9 cellular contexts compared by ENCODE assay signal in the genomic region with DNA sequence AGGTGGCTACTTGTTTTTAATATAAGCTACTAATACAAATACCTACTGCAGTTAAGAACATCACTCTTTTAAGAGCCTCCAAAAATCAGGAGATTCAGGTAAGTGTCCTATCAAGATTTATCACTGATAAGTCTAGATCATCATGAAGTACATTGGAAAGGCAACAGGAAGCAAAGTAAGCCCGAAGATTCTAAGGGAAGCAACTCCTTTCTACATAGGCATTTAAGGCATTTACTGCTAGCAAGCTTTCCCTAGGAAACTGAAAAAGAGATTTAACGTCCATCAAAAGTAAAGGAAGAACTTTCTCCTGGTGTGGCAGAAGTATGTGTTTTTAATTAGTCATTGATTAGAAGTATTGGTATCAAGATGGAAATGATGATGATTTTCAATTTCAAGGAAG. TPM values are rescaled to one million over a fixed set of nuclear protein-coding genes. Genes with fewer than 3 reads are reported as not detected.
DNase-seq lines count a peak whose midpoint lies in the region; ATAC-seq and TF ChIP-seq lines count a peak whose summit lies in the region.
"Had no signal": no experiment of that assay in that cellular context is flagged by ENCODE, and none has a peak within 500 bp of the region (broad histone marks: within the 10 kb centered on the region; RNA-seq: fewer than 3 reads in every experiment).

No MANE protein-coding gene starts in this region.

- peak overlapping the region; percentile 89; the same call in 1 of the 2 replicates for H3K9ac ChIP-seq in SK-N-SH

- H3K4me3 Mint-ChIP-seq in effector memory CD8-positive, alpha-beta T cell: peak overlapping the region; percentile 97 to 100

- BruUV-seq in Panc1 (replicated peaks; lab: Mats Ljungman, UMichigan): no TSS peak

- H3K27me3 Mint-ChIP-seq in effector memory CD8-positive, alpha-beta T cell: no peaks in the 10 kb centered on the region

- peaks cover 90% of the 10 kb centered on the region for H3K36me3 Mint-ChIP-seq in effector memory CD8-positive, alpha-beta T cell (ENCODE audit: insufficient read depth)

- H3F3A ChIP-seq in SK-N-SH (replicated peaks; ENCODE audit: insufficient read depth): peaks cover 37% of the 10 kb centered on the region

- TF ChIP-seq RAD21 in SK-N-SH (IDR thresholded peaks at IDR 0.05; ENCODE audit: low read length): no peak

- H3K4me2 ChIP-seq in SK-N-SH: peak overlapping the region; percentile 90

- POLR2A ChIA-PET in SK-N-SH (lab: Yijun Ruan, JAX): no interaction called here
- POLR2A ChIA-PET in Panc1 (lab: Charles Lee): interaction anchor here (0.7 kb wide), 1 partner anchor 169 kb away, joined by 3 read pairs; no protein-coding TSS in a partner anchor

- ATAC-seq in SK-N-SH treated with all-trans-retinoic acid at 6 μM for 48 hours (no peak), Panc1 (no peak), HG03196 (IDR thresholded peaks at IDR 0.05; ENCODE audit: unreplicated experiment) (no peak)
- ATAC-seq in effector memory CD8-positive, alpha-beta T cell (replicated peaks): no peak

- H2AFZ ChIP-seq in SK-N-SH (ENCODE audit: low read depth): 0 out of 2 replicates have a peak overlapping the region, but pooled peaks have one; percentile 32

- in situ Hi-C loops in Panc1 (cut with HindIII; ENCODE audit: low pct_unique_long_range_greater_than_20kb, low sequenced_read_pairs): no loop called here

- TF ChIP-seq EP300 in SK-N-SH (IDR thresholded peaks at IDR 0.05; ENCODE audit: borderline replicate concordance in 1 of 2, low read depth in 1 of 2, low read length in 1 of 2): no peak

- H4K20me1 ChIP-seq in SK-N-SH (ENCODE audit: insufficient read depth): peaks cover 20% of the 10 kb centered on the region; the same call in 1 of the 2 replicates

- H3K79me2 ChIP-seq in SK-N-SH (ENCODE audit: insufficient read depth): peaks cover 86% of the 10 kb centered on the region

- H3K9me3 ChIP-seq in SK-N-SH (no peaks in the 10 kb centered on the region), Panc1 (ENCODE audit: control insufficient read depth, insufficient read depth, low read depth, low read length) (no peaks in the 10 kb centered on the region), spleen (no peaks in the 10 kb centered on the region)

- H3K27me3 ChIP-seq in SK-N-SH (ENCODE audit: insufficient read depth): no peaks in the 10 kb centered on the region
- no peaks in the 10 kb centered on the region for H3K27me3 ChIP-seq in Panc1 (ENCODE audit: control insufficient read depth, insufficient read depth, low read length)
- H3K27me3 ChIP-seq in spleen (replicated peaks in 1 of 7): no peaks in the 10 kb centered on the region

- H3K4me1 ChIP-seq in SK-N-SH (ENCODE audit: control insufficient read depth in 1 of 2, insufficient read depth in 2 of 2, low read depth in 1 of 2, low read length in 1 of 2): peaks cover 5 to 26% of the 10 kb centered on the region in 2 experiments; a peak in 3 of 4 replicates
- peaks cover 42% of the 10 kb centered on the region for H3K4me1 ChIP-seq in Panc1 (ENCODE audit: control insufficient read depth, insufficient read depth, low read length)
- H3K4me1 ChIP-seq in spleen: peaks cover 11 to 70% (median 50%) of the 10 kb centered on the region in 6 donors

- peak overlapping the region; percentile 14 to 47; a peak in 2 of 4 replicates for H3K4me3 ChIP-seq in SK-N-SH (ENCODE audit: low read depth in 2 of 2, low read length in 1 of 2)
- H3K4me3 ChIP-seq in Panc1 (ENCODE audit: low read depth in 2 of 2, low read length in 2 of 2): peak overlapping the region; percentile 38 to 96; a peak in 3 of 4 replicates
- H3K4me3 ChIP-seq in spleen: peak overlapping the region; percentile 58 to 93 (median 82)

- H3K4me1 Mint-ChIP-seq in effector memory CD8-positive, alpha-beta T cell (ENCODE audit: low read depth in 2 of 2): peaks cover 31 to 48% of the 10 kb centered on the region in 2 donors

- CTCF ChIA-PET in SK-N-SH (lab: Yijun Ruan, JAX): no interaction called here
- CTCF ChIA-PET in Panc1 (lab: Charles Lee): no interaction called here

- no peaks in the 10 kb centered on the region for H3K9me2 ChIP-seq in SK-N-SH

- no peak for DNase-seq in SK-N-SH
- DNase-seq in Panc1 (ENCODE audit: low read depth, low spot score): no peak
- DNase-seq in effector memory CD8-positive, alpha-beta T cell: no peak
- DNase-seq in spleen: no peak
- no peak for DNase-seq in foreskin melanocyte
- no peak for DNase-seq in HK-2 (ENCODE audit: unreplicated experiment)
- DNase-seq: NCI-H526 had no signal

- H3K27ac ChIP-seq in SK-N-SH (ENCODE audit: low read depth in 2 of 2, low read length in 1 of 2) (peak overlapping the region in 1 of 2 experiments; percentile 83; a peak in 3 of 4 replicates), Panc1 (ENCODE audit: low read length) (peak overlapping the region; percentile 89), spleen (peak overlapping the region; percentile 32 to 100 (median 99))

- intact Hi-C loops in Panc1 (cut with micrococcal nuclease; ENCODE audit: unreplicated experiment) (no loop called here), spleen (cut with DNase I; ENCODE audit: low total_unique reads) (loop anchor here (10.0 kb wide), 1 partner anchor 107 kb away; no protein-coding TSS in a partner anchor)

- H3K36me3 ChIP-seq in SK-N-SH (replicated peaks in 1 of 2; ENCODE audit: control insufficient read depth in 1 of 2, insufficient read depth in 2 of 2, low read length in 1 of 2): peaks cover 2 to 13% of the 10 kb centered on the region in 2 experiments
- H3K36me3 ChIP-seq in Panc1 (ENCODE audit: control insufficient read depth, insufficient read depth, low read length): peaks cover 6% of the 10 kb centered on the region; the same call in 1 of the 2 replicates
- H3K36me3 ChIP-seq in spleen: peaks cover 0 to 24% (median 4%) of the 10 kb centered on the region in 6 donors

- TF ChIP-seq POLR2A in spleen (IDR thresholded peaks at IDR 0.05): no peak

- TF ChIP-seq CTCF in SK-N-SH (IDR thresholded peaks at IDR 0.05) (no peak), Panc1 (IDR thresholded peaks at IDR 0.05) (no peak), spleen (IDR thresholded peaks at IDR 0.05 in 8 of 11, conservative IDR thresholded peaks at IDR 0.05 in 3 of 11) (no peak)

- H3K9me3 Mint-ChIP-seq in effector memory CD8-positive, alpha-beta T cell: no peaks in the 10 kb centered on the region

- WGBS in SK-N-SH (ENCODE audit: low lambda C conversion rate): 55% methylated on average over 2 of the region's 2 CpGs
- WGBS in spleen, 5 donors: 29 to 36% (median 33%) methylated on average over 2 of the region's 2 CpGs

- H3K27ac Mint-ChIP-seq in effector memory CD8-positive, alpha-beta T cell: peak overlapping the region; percentile 35 to 100

TF ChIP-seq in SK-N-SH, 30 proteins besides CTCF, POLR2A, EP300 and RAD21:
- TF ChIP-seq TEAD4 (IDR thresholded peaks at IDR 0.05; ENCODE audit: borderline replicate concordance, insufficient read depth): no peak
- TF ChIP-seq GABPA (IDR thresholded peaks at IDR 0.05; ENCODE audit: low read depth): no peak
- TF ChIP-seq NFIC (IDR thresholded peaks at IDR 0.05; ENCODE audit: borderline replicate concordance): no peak
- TF ChIP-seq SMC3 (IDR thresholded peaks at IDR 0.05; ENCODE audit: low read depth, low read length): no peak

TF ChIP-seq in SK-N-SH treated with all-trans-retinoic acid at 6 μM for 48 hours, 23 proteins besides CTCF, POLR2A, EP300 and RAD21 (continues in another document):
- TF ChIP-seq, protein P1, sequence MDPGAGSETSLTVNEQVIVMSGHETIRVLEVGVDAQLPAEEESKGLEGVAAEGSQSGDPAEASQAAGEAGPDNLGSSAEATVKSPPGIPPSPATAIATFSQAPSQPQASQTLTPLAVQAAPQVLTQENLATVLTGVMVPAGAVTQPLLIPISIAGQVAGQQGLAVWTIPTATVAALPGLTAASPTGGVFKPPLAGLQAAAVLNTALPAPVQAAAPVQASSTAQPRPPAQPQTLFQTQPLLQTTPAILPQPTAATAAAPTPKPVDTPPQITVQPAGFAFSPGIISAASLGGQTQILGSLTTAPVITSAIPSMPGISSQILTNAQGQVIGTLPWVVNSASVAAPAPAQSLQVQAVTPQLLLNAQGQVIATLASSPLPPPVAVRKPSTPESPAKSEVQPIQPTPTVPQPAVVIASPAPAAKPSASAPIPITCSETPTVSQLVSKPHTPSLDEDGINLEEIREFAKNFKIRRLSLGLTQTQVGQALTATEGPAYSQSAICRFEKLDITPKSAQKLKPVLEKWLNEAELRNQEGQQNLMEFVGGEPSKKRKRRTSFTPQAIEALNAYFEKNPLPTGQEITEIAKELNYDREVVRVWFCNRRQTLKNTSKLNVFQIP (CRISPR knock-in tag; IDR thresholded peaks at IDR 0.05; ENCODE audit: borderline replicate concordance, low read depth): no peak
- TF ChIP-seq PPARA (CRISPR knock-in tag; IDR thresholded peaks at IDR 0.05; ENCODE audit: borderline replicate concordance): no peak
- TF ChIP-seq, protein P2, sequence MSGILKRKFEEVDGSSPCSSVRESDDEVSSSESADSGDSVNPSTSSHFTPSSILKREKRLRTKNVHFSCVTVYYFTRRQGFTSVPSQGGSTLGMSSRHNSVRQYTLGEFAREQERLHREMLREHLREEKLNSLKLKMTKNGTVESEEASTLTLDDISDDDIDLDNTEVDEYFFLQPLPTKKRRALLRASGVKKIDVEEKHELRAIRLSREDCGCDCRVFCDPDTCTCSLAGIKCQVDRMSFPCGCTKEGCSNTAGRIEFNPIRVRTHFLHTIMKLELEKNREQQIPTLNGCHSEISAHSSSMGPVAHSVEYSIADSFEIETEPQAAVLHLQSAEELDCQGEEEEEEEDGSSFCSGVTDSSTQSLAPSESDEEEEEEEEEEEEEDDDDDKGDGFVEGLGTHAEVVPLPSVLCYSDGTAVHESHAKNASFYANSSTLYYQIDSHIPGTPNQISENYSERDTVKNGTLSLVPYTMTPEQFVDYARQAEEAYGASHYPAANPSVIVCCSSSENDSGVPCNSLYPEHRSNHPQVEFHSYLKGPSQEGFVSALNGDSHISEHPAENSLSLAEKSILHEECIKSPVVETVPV (CRISPR knock-in tag; IDR thresholded peaks at IDR 0.05): no peak
- no peak for TF ChIP-seq ZNF8 (CRISPR knock-in tag; IDR thresholded peaks at IDR 0.05)
- TF ChIP-seq, protein P3, sequence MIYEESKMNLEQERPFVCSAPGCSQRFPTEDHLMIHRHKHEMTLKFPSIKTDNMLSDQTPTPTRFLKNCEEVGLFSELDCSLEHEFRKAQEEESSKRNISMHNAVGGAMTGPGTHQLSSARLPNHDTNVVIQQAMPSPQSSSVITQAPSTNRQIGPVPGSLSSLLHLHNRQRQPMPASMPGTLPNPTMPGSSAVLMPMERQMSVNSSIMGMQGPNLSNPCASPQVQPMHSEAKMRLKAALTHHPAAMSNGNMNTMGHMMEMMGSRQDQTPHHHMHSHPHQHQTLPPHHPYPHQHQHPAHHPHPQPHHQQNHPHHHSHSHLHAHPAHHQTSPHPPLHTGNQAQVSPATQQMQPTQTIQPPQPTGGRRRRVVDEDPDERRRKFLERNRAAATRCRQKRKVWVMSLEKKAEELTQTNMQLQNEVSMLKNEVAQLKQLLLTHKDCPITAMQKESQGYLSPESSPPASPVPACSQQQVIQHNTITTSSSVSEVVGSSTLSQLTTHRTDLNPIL (CRISPR knock-in tag; IDR thresholded peaks at IDR 0.05; ENCODE audit: low read depth): no peak

RNA-seq across cellular contexts. Expression of a gene that starts 3.7 kb away (rescaled TPM):
- 5.1 and 6.1 TPM in 2 replicates for polyA plus RNA-seq in SK-N-SH (2012; rRNA removed)
- 6.4 and 7.7 TPM in 2 replicates for polyA plus RNA-seq in SK-N-SH (2012; cell fraction: cytosol; rRNA removed)
- 4.8 and 9.5 TPM in 2 replicates for polyA plus RNA-seq in SK-N-SH (2012; cell fraction: nucleus; rRNA removed)
- total RNA-seq in Panc1 (2021; ENCODE audit: unreplicated experiment): 19.3 TPM
- polyA plus RNA-seq in Panc1 (2012; ENCODE audit: insufficient read length): 3.5 TPM
- 100 to 1,000 TPM; 171 to 248 (median 196) TPM for total RNA-seq in spleen
- polyA plus RNA-seq in spleen: 10 to 100 TPM; 48.7 to 56.3 (median 51.9) TPM

Comparison
In these comparisons a context has a peak if more than half of its experiments do, and no peak if none do; other contexts are left out.
1. H3K4me3 ChIP-seq: peak in every context shown above with its lines; median percentile 82 in spleen; 67 in Panc1; 30 in SK-N-SH.